Comparison of ENCODE assay signal across 20 cellular contexts in genomic region chr1:153643100-153643499, GRCh38. TPM values are rescaled to one million over a fixed set of nuclear protein-coding genes. Genes with fewer than 3 reads are reported as not detected.
DNase-seq lines count a peak whose midpoint lies in the region; ATAC-seq, FAIRE-seq and TF ChIP-seq lines count a peak whose summit lies in the region.
"Had no signal": no experiment of that assay in that cellular context is flagged by ENCODE, and none has a peak within 500 bp of the region (broad histone marks: within the 10 kb centered on the region; RNA-seq: fewer than 3 reads in every experiment).

No MANE protein-coding gene starts in this region.

- H4K20me1 ChIP-seq in HepG2 (ENCODE audit: insufficient read depth, low read length), result no peaks in the 10 kb centered on the region; the same call in 1 of the 2 replicates

- TF ChIP-seq EP300 in HepG2 (IDR thresholded peaks at IDR 0.05; ENCODE audit: low read depth in 2 of 2, low read length in 2 of 2), result no peak
- no peak for TF ChIP-seq EP300 in HepG2 (CRISPR knock-in tag; IDR thresholded peaks at IDR 0.05; ENCODE audit: borderline replicate concordance)

- TSS peak; percentile 0 for BruUV-seq in HepG2 (replicated peaks; lab: Mats Ljungman, UMichigan)

- H3K27ac Mint-ChIP-seq in mesothelial cell of epicardium, result peak overlapping the region; percentile 30
- H3K27ac Mint-ChIP-seq: IgD-negative memory B cell had no signal

- H3K27ac ChIP-seq in HepG2 (ENCODE audit: extremely low read length, insufficient read depth, low read length) (no peak overlapping the region), right lobe of liver (no peak overlapping the region), tibial artery (peak overlapping the region; percentile 10 to 32)
- H3K27ac ChIP-seq: thoracic aorta had no signal

- peaks cover 15% of the 10 kb centered on the region for H3K4me1 ChIP-seq in HepG2 (ENCODE audit: insufficient read depth, low read length)
- H3K4me1 ChIP-seq in right lobe of liver, result peaks cover 0 to 16% (median 8%) of the 10 kb centered on the region in 4 donors
- peaks cover 0 to 24% (median 4%) of the 10 kb centered on the region in 4 donors for H3K4me1 ChIP-seq in tibial artery

- H3K9ac ChIP-seq in HepG2 (ENCODE audit: insufficient read depth, low read depth, low read length), result no peak overlapping the region

- TF ChIP-seq CTCF in HepG2 (CRISPR knock-in tag; IDR thresholded peaks at IDR 0.05), result no peak
- TF ChIP-seq CTCF in right lobe of liver (IDR thresholded peaks at IDR 0.05), result no peak
- TF ChIP-seq CTCF in mesothelial cell of epicardium (IDR thresholded peaks at IDR 0.05; ENCODE audit: unreplicated experiment), result no peak
- TF ChIP-seq CTCF in tibial artery (IDR thresholded peaks at IDR 0.05), result no peak

- DNase-seq in HepG2 (ENCODE audit: low spot score) (no peak), right lobe of liver (no peak), mesothelial cell of epicardium (ENCODE audit: low spot score in 2 of 2, unreplicated experiment in 2 of 2) (no peak), tibial artery (peak in 1 of 2 donors; percentile 54), NCI-H2107 (lab: John Stamatoyannopoulos, UW) (no peak)
- DNase-seq: Calu3; caudate nucleus; effector CD8-positive, alpha-beta T cell; hippocampal formation; mesendoderm; NCI-H2081; NCI-H526 treated with DMSO at 0.1 percent for 48 hours; occipital lobe; sigmoid colon; stimulated activated CD4-positive, alpha-beta T cell treated with anti-CD3 and anti-CD28 coated beads, Interleukin-2, amount 100 ng/mL, for 24 hours had no signal

- no peak for FAIRE-seq in HepG2 (lab: Jason Lieb, UNC)

- no peaks in the 10 kb centered on the region for H3K27me3 Mint-ChIP-seq in mesothelial cell of epicardium (ENCODE audit: low read depth)
- H3K27me3 Mint-ChIP-seq: IgD-negative memory B cell had no signal

- WGBS in HepG2 (ENCODE audit: low lambda C conversion rate), result 98% methylated on average over 11 of the region's 11 CpGs
- 91% methylated on average over 11 of the region's 11 CpGs for WGBS in right lobe of liver (ENCODE audit: insufficient coverage, low coverage, low lambda C conversion rate, missing lambda C conversion rate)

- TF ChIP-seq POLR2A in HepG2 (IDR thresholded peaks at IDR 0.05; ENCODE audit: insufficient read depth in 1 of 2, low read depth in 2 of 2, low read length in 2 of 2) (no peak), right lobe of liver (IDR thresholded peaks at IDR 0.05) (no peak)

- POLR2A ChIA-PET in HepG2 (lab: Yijun Ruan, JAX), result interaction anchor here (0.9 to 4.2 kb wide), 9 partner anchors 9 to 133 kb away, joined by 3 to 40 read pairs (median 6); partner anchors contain the start of genes CHTOP, S100A1, S100A13 and S100A14

- H3K4me2 ChIP-seq in HepG2 (ENCODE audit: low read depth, low read length), result no peak overlapping the region

- CTCF ChIA-PET in HepG2 (lab: Yijun Ruan, JAX; ENCODE audit: low intra/inter-chr PET ratio, low total read pairs), result no interaction called here

- H3K36me3 ChIP-seq in HepG2 (replicated peaks in 1 of 2; ENCODE audit: control insufficient read depth in 1 of 2, insufficient read depth in 2 of 2, low read length in 2 of 2) (peaks cover 21 to 78% of the 10 kb centered on the region in 2 experiments), right lobe of liver (peaks cover 8 to 80% (median 61%) of the 10 kb centered on the region in 4 donors), tibial artery (peaks cover 77 to 89% (median 81%) of the 10 kb centered on the region in 3 donors)

- H3K9me3 ChIP-seq in HepG2 (ENCODE audit: low read length) (no peaks in the 10 kb centered on the region), right lobe of liver (no peaks in the 10 kb centered on the region), tibial artery (no peaks in the 10 kb centered on the region)
- H3K9me3 ChIP-seq: sigmoid colon, thoracic aorta had no signal

- no peaks in the 10 kb centered on the region for H3K4me1 Mint-ChIP-seq in mesothelial cell of epicardium

- no peaks in the 10 kb centered on the region for H3K9me3 Mint-ChIP-seq in mesothelial cell of epicardium
- H3K9me3 Mint-ChIP-seq: IgD-negative memory B cell had no signal

- H3K4me3 Mint-ChIP-seq in mesothelial cell of epicardium, result no peak overlapping the region
- H3K4me3 Mint-ChIP-seq: IgD-negative memory B cell had no signal

- H2AFZ ChIP-seq in HepG2 (ENCODE audit: low read length), result no peak overlapping the region

- no peak for TF ChIP-seq RAD21 in HepG2 (CRISPR knock-in tag; IDR thresholded peaks at IDR 0.05)

- intact Hi-C loops in HepG2 (cut with micrococcal nuclease; ENCODE audit: unreplicated experiment) (no loop called here), right lobe of liver (cut with DNase I) (loop anchor here in 1 of 2 donors (10.0 kb wide), 1 partner anchor 68 kb away; no protein-coding TSS in a partner anchor), tibial artery (cut with DNase I; ENCODE audit: low total_unique reads) (no loop called here)

- in situ Hi-C loops in HepG2 (cut with HindIII; ENCODE audit: extremely low pct_ligation_motif_present, low pct_unique_long_range_greater_than_20kb), result no loop called here

- H3K79me2 ChIP-seq in HepG2 (ENCODE audit: insufficient read depth, low read length), result peaks cover 6% of the 10 kb centered on the region

- ATAC-seq in HepG2 (no peak), right lobe of liver (no peak), HG03439 (IDR thresholded peaks at IDR 0.05; ENCODE audit: unreplicated experiment) (no peak)

- H3K27me3 ChIP-seq in HepG2 (ENCODE audit: control insufficient read depth in 1 of 2, insufficient read depth in 2 of 2, low read length in 2 of 2) (no peaks in the 10 kb centered on the region), right lobe of liver (no peaks in the 10 kb centered on the region), tibial artery (no peaks in the 10 kb centered on the region)
- H3K27me3 ChIP-seq: sigmoid colon had no signal

- no peak overlapping the region for H3K4me3 ChIP-seq in HepG2 (replicated peaks in 1 of 3; ENCODE audit: insufficient read depth in 1 of 3, low read depth in 2 of 3, low read length in 3 of 3)
- H3K4me3 ChIP-seq in right lobe of liver, result no peak overlapping the region
- no peak overlapping the region for H3K4me3 ChIP-seq in tibial artery
- H3K4me3 ChIP-seq: sigmoid colon, thoracic aorta had no signal

- H3K36me3 Mint-ChIP-seq in mesothelial cell of epicardium, result peaks cover 42% of the 10 kb centered on the region

RNA-seq across cellular contexts. Expression of gene CHTOP, which starts 9.2 kb away (rescaled TPM):
- total RNA-seq in HepG2 (2016; rRNA removed; fragmentation: Illumina TruSeq; extraction: Trizol), result 35.4 and 38.0 TPM in 2 replicates
- 14.3 and 17.0 TPM in 2 replicates for total RNA-seq in HepG2 (2016; cell fraction: cytosol; rRNA removed; fragmentation: Illumina TruSeq; extraction: Trizol; ENCODE audit: low read depth)
- total RNA-seq in HepG2 (2016; cell fraction: insoluble cytoplasmic fraction; rRNA removed; fragmentation: Illumina TruSeq; extraction: Trizol), result 34.0 and 41.6 TPM in 2 replicates
- total RNA-seq in HepG2 (2016; cell fraction: membrane; rRNA removed; fragmentation: Illumina TruSeq; extraction: Trizol), result 24.6 and 26.6 TPM in 2 replicates
- 60.5 and 67.4 TPM in 2 replicates for total RNA-seq in HepG2 (2016; cell fraction: nucleus; rRNA removed; fragmentation: Illumina TruSeq; extraction: Trizol)
- 47.1 and 51.9 TPM in 2 replicates for polyA plus RNA-seq in HepG2 (2011; rRNA removed)
- 33.6 and 37.2 TPM in 2 replicates for polyA plus RNA-seq in HepG2 (2011; cell fraction: cytosol; rRNA removed)
- polyA plus RNA-seq in HepG2 (2011; cell fraction: nucleus; rRNA removed), result 57.8 and 64.5 TPM in 2 replicates
- polyA plus RNA-seq in HepG2 (2012), result 40.9 and 49.6 TPM in 2 replicates
- 11.0 and 11.5 TPM in 2 replicates for polyA plus RNA-seq in HepG2 (2016; cell fraction: cytosol; fragmentation: Illumina TruSeq; extraction: Trizol; ENCODE audit: low read depth)
- 59.9 and 65.3 TPM in 2 replicates for polyA plus RNA-seq in HepG2 (2016; cell fraction: insoluble cytoplasmic fraction; fragmentation: Illumina TruSeq; extraction: Trizol; ENCODE audit: low read depth)
- polyA plus RNA-seq in HepG2 (2016; cell fraction: membrane; fragmentation: Illumina TruSeq; extraction: Trizol; ENCODE audit: low read depth), result 17.8 and 18.3 TPM in 2 replicates
- 108 TPM in 2 replicates for polyA plus RNA-seq in HepG2 (2016; cell fraction: nucleus; fragmentation: Illumina TruSeq; extraction: Trizol; ENCODE audit: insufficient read depth, low read depth)
- polyA minus RNA-seq in HepG2 (2011; rRNA and poly(A)+ RNA removed; ENCODE audit: low replicate concordance), result 34.2 and 56.3 TPM in 2 replicates
- polyA minus RNA-seq in HepG2 (2011; cell fraction: cytosol; rRNA and poly(A)+ RNA removed), result 16.0 and 16.8 TPM in 2 replicates
- polyA minus RNA-seq in HepG2 (2011; cell fraction: nucleus; rRNA and poly(A)+ RNA removed), result 134 and 152 TPM in 2 replicates
- total RNA-seq in right lobe of liver, result 10 to 100 TPM; 21.9 to 29.7 (median 26.0) TPM
- total RNA-seq in mesothelial cell of epicardium, result 108 to 114 TPM (median 111 TPM) in 3 replicates

RNA-seq across cellular contexts. Expression of gene S100A1, which starts 14.9 kb away (rescaled TPM):
- total RNA-seq in HepG2 (2016; rRNA removed; fragmentation: Illumina TruSeq; extraction: Trizol) (120 and 151 TPM in 2 replicates), right lobe of liver (1 to 10 TPM in 3 of 6 experiments, under 1 TPM in 3; 0.40 to 2.1 (median 1.0) TPM), mesothelial cell of epicardium (0.58 to 0.59 TPM in 2 of 3 replicates, not detected in the other)
- total RNA-seq in HepG2 (2016; cell fraction: cytosol; rRNA removed; fragmentation: Illumina TruSeq; extraction: Trizol; ENCODE audit: low read depth), result 28.0 and 35.5 TPM in 2 replicates
- total RNA-seq in HepG2 (2016; cell fraction: insoluble cytoplasmic fraction; rRNA removed; fragmentation: Illumina TruSeq; extraction: Trizol), result 119 and 133 TPM in 2 replicates
- total RNA-seq in HepG2 (2016; cell fraction: membrane; rRNA removed; fragmentation: Illumina TruSeq; extraction: Trizol), result 48.1 and 56.1 TPM in 2 replicates
- total RNA-seq in HepG2 (2016; cell fraction: nucleus; rRNA removed; fragmentation: Illumina TruSeq; extraction: Trizol), result 54.6 and 59.6 TPM in 2 replicates
- polyA plus RNA-seq in HepG2 (2011; rRNA removed), result 238 and 251 TPM in 2 replicates
- 339 and 395 TPM in 2 replicates for polyA plus RNA-seq in HepG2 (2011; cell fraction: cytosol; rRNA removed)
- 68.2 and 87.5 TPM in 2 replicates for polyA plus RNA-seq in HepG2 (2011; cell fraction: nucleus; rRNA removed)
- polyA plus RNA-seq in HepG2 (2012), result 109 and 178 TPM in 2 replicates
- polyA plus RNA-seq in HepG2 (2016; cell fraction: cytosol; fragmentation: Illumina TruSeq; extraction: Trizol; ENCODE audit: low read depth), result 100 and 132 TPM in 2 replicates
- polyA plus RNA-seq in HepG2 (2016; cell fraction: insoluble cytoplasmic fraction; fragmentation: Illumina TruSeq; extraction: Trizol; ENCODE audit: low read depth), result 381 and 401 TPM in 2 replicates
- polyA plus RNA-seq in HepG2 (2016; cell fraction: membrane; fragmentation: Illumina TruSeq; extraction: Trizol; ENCODE audit: low read depth), result 143 and 156 TPM in 2 replicates
- polyA plus RNA-seq in HepG2 (2016; cell fraction: nucleus; fragmentation: Illumina TruSeq; extraction: Trizol; ENCODE audit: insufficient read depth, low read depth), result 222 and 236 TPM in 2 replicates
- polyA minus RNA-seq in HepG2 (2011; rRNA and poly(A)+ RNA removed; ENCODE audit: low replicate concordance), result 3.5 and 272 TPM in 2 replicates
- 102 and 128 TPM in 2 replicates for polyA minus RNA-seq in HepG2 (2011; cell fraction: cytosol; rRNA and poly(A)+ RNA removed)
- 35.0 and 41.2 TPM in 2 replicates for polyA minus RNA-seq in HepG2 (2011; cell fraction: nucleus; rRNA and poly(A)+ RNA removed)
- total RNA-seq: Calu3; OCI-LY7; T-helper 2 cell treated with Interferon-gamma antibody and Interleukin-4, amounts not matched to agents 100 ng/mL and 5 ng/mL, for 36 hours; thoracic aorta had no signal
- polyA plus RNA-seq: IgD-negative memory B cell had no signal

RNA-seq across cellular contexts. Expression of gene SNAPIN, which starts 15.4 kb away (rescaled TPM):
- total RNA-seq in HepG2 (2016; rRNA removed; fragmentation: Illumina TruSeq; extraction: Trizol) (25.7 and 34.3 TPM in 2 replicates), right lobe of liver (10 to 100 TPM; 14.6 to 33.2 (median 18.0) TPM), mesothelial cell of epicardium (33.8 to 37.5 TPM (median 34.6 TPM) in 3 replicates)
- total RNA-seq in HepG2 (2016; cell fraction: cytosol; rRNA removed; fragmentation: Illumina TruSeq; extraction: Trizol; ENCODE audit: low read depth), result 17.2 and 21.6 TPM in 2 replicates
- 28.1 and 34.1 TPM in 2 replicates for total RNA-seq in HepG2 (2016; cell fraction: insoluble cytoplasmic fraction; rRNA removed; fragmentation: Illumina TruSeq; extraction: Trizol)
- 27.9 and 30.7 TPM in 2 replicates for total RNA-seq in HepG2 (2016; cell fraction: membrane; rRNA removed; fragmentation: Illumina TruSeq; extraction: Trizol)
- total RNA-seq in HepG2 (2016; cell fraction: nucleus; rRNA removed; fragmentation: Illumina TruSeq; extraction: Trizol), result 11.1 and 12.2 TPM in 2 replicates
- polyA plus RNA-seq in HepG2 (2011; rRNA removed), result 21.7 and 23.9 TPM in 2 replicates
- polyA plus RNA-seq in HepG2 (2011; cell fraction: cytosol; rRNA removed), result 23.2 and 25.5 TPM in 2 replicates
- 11.8 and 17.6 TPM in 2 replicates for polyA plus RNA-seq in HepG2 (2011; cell fraction: nucleus; rRNA removed)
- polyA plus RNA-seq in HepG2 (2012), result 11.7 and 15.3 TPM in 2 replicates
- polyA plus RNA-seq in HepG2 (2016; cell fraction: cytosol; fragmentation: Illumina TruSeq; extraction: Trizol; ENCODE audit: low read depth), result 20.4 and 22.1 TPM in 2 replicates
- 31.0 and 31.2 TPM in 2 replicates for polyA plus RNA-seq in HepG2 (2016; cell fraction: insoluble cytoplasmic fraction; fragmentation: Illumina TruSeq; extraction: Trizol; ENCODE audit: low read depth)
- 23.6 and 28.1 TPM in 2 replicates for polyA plus RNA-seq in HepG2 (2016; cell fraction: membrane; fragmentation: Illumina TruSeq; extraction: Trizol; ENCODE audit: low read depth)
- polyA plus RNA-seq in HepG2 (2016; cell fraction: nucleus; fragmentation: Illumina TruSeq; extraction: Trizol; ENCODE audit: insufficient read depth, low read depth), result 20.7 and 21.7 TPM in 2 replicates
- 7.3 and 37.6 TPM in 2 replicates for polyA minus RNA-seq in HepG2 (2011; rRNA and poly(A)+ RNA removed; ENCODE audit: low replicate concordance)
- polyA minus RNA-seq in HepG2 (2011; cell fraction: cytosol; rRNA and poly(A)+ RNA removed), result 7.2 and 8.8 TPM in 2 replicates
- polyA minus RNA-seq in HepG2 (2011; cell fraction: nucleus; rRNA and poly(A)+ RNA removed), result 4.5 and 9.3 TPM in 2 replicates

RNA-seq across cellular contexts. Expression of gene S100A13, which starts 15.8 kb away (rescaled TPM):
- total RNA-seq in HepG2 (2016; rRNA removed; fragmentation: Illumina TruSeq; extraction: Trizol) (89.5 and 115 TPM in 2 replicates), right lobe of liver (10 to 100 TPM; 10.4 to 24.5 (median 21.9) TPM), mesothelial cell of epicardium (46.6 to 58.5 TPM (median 54.5 TPM) in 3 replicates)
- 78.4 and 101 TPM in 2 replicates for total RNA-seq in HepG2 (2016; cell fraction: cytosol; rRNA removed; fragmentation: Illumina TruSeq; extraction: Trizol; ENCODE audit: low read depth)
- 101 and 125 TPM in 2 replicates for total RNA-seq in HepG2 (2016; cell fraction: insoluble cytoplasmic fraction; rRNA removed; fragmentation: Illumina TruSeq; extraction: Trizol)
- 88.5 and 93.4 TPM in 2 replicates for total RNA-seq in HepG2 (2016; cell fraction: membrane; rRNA removed; fragmentation: Illumina TruSeq; extraction: Trizol)
- 30.0 and 35.1 TPM in 2 replicates for total RNA-seq in HepG2 (2016; cell fraction: nucleus; rRNA removed; fragmentation: Illumina TruSeq; extraction: Trizol)
- polyA plus RNA-seq in HepG2 (2011; rRNA removed), result 172 TPM in 2 replicates
- 139 and 163 TPM in 2 replicates for polyA plus RNA-seq in HepG2 (2011; cell fraction: cytosol; rRNA removed)
- 32.1 and 42.4 TPM in 2 replicates for polyA plus RNA-seq in HepG2 (2011; cell fraction: nucleus; rRNA removed)
- polyA plus RNA-seq in HepG2 (2012), result 56.6 and 75.4 TPM in 2 replicates
- polyA plus RNA-seq in HepG2 (2016; cell fraction: cytosol; fragmentation: Illumina TruSeq; extraction: Trizol; ENCODE audit: low read depth), result 82.7 and 114 TPM in 2 replicates
- polyA plus RNA-seq in HepG2 (2016; cell fraction: insoluble cytoplasmic fraction; fragmentation: Illumina TruSeq; extraction: Trizol; ENCODE audit: low read depth), result 106 and 116 TPM in 2 replicates
- 65.7 and 84.0 TPM in 2 replicates for polyA plus RNA-seq in HepG2 (2016; cell fraction: membrane; fragmentation: Illumina TruSeq; extraction: Trizol; ENCODE audit: low read depth)
- polyA plus RNA-seq in HepG2 (2016; cell fraction: nucleus; fragmentation: Illumina TruSeq; extraction: Trizol; ENCODE audit: insufficient read depth, low read depth), result 50.7 and 51.1 TPM in 2 replicates
- polyA minus RNA-seq in HepG2 (2011; rRNA and poly(A)+ RNA removed; ENCODE audit: low replicate concordance), result 42.6 and 182 TPM in 2 replicates
- 11.7 and 13.7 TPM in 2 replicates for polyA minus RNA-seq in HepG2 (2011; cell fraction: cytosol; rRNA and poly(A)+ RNA removed)
- polyA minus RNA-seq in HepG2 (2011; cell fraction: nucleus; rRNA and poly(A)+ RNA removed), result 6.7 and 6.8 TPM in 2 replicates

RNA-seq across cellular contexts. Expression of gene S100A14, which starts 27.0 kb away (rescaled TPM):
- total RNA-seq in HepG2 (2016; rRNA removed; fragmentation: Illumina TruSeq; extraction: Trizol) (1.4 and 2.0 TPM in 2 replicates), right lobe of liver (10 to 100 TPM in 2 of 6 experiments, 1 to 10 TPM in 4; 1.8 to 14.0 (median 5.2) TPM), mesothelial cell of epicardium (8.5 to 10.1 TPM (median 10.0 TPM) in 3 replicates)
- 1.2 and 1.6 TPM in 2 replicates for total RNA-seq in HepG2 (2016; cell fraction: cytosol; rRNA removed; fragmentation: Illumina TruSeq; extraction: Trizol; ENCODE audit: low read depth)
- 1.8 and 2.4 TPM in 2 replicates for total RNA-seq in HepG2 (2016; cell fraction: insoluble cytoplasmic fraction; rRNA removed; fragmentation: Illumina TruSeq; extraction: Trizol)
- 2.2 and 2.4 TPM in 2 replicates for total RNA-seq in HepG2 (2016; cell fraction: membrane; rRNA removed; fragmentation: Illumina TruSeq; extraction: Trizol)
- total RNA-seq in HepG2 (2016; cell fraction: nucleus; rRNA removed; fragmentation: Illumina TruSeq; extraction: Trizol), result 0.75 and 1.1 TPM in 2 replicates
- polyA plus RNA-seq in HepG2 (2011; rRNA removed), result 7.7 and 10.8 TPM in 2 replicates
- polyA plus RNA-seq in HepG2 (2011; cell fraction: cytosol; rRNA removed), result 11.2 and 16.8 TPM in 2 replicates
- polyA plus RNA-seq in HepG2 (2011; cell fraction: nucleus; rRNA removed), result 1.5 and 3.7 TPM in 2 replicates
- polyA plus RNA-seq in HepG2 (2012), result 4.8 and 6.4 TPM in 2 replicates
- polyA plus RNA-seq in HepG2 (2016; cell fraction: cytosol; fragmentation: Illumina TruSeq; extraction: Trizol; ENCODE audit: low read depth), result 1.8 and 2.7 TPM in 2 replicates
- 2.4 and 2.9 TPM in 2 replicates for polyA plus RNA-seq in HepG2 (2016; cell fraction: insoluble cytoplasmic fraction; fragmentation: Illumina TruSeq; extraction: Trizol; ENCODE audit: low read depth)
- polyA plus RNA-seq in HepG2 (2016; cell fraction: membrane; fragmentation: Illumina TruSeq; extraction: Trizol; ENCODE audit: low read depth), result 3.3 TPM in 2 replicates
- 1.6 and 2.4 TPM in 2 replicates for polyA plus RNA-seq in HepG2 (2016; cell fraction: nucleus; fragmentation: Illumina TruSeq; extraction: Trizol; ENCODE audit: insufficient read depth, low read depth)
- 2.0 and 23.9 TPM in 2 replicates for polyA minus RNA-seq in HepG2 (2011; rRNA and poly(A)+ RNA removed; ENCODE audit: low replicate concordance)
- polyA minus RNA-seq in HepG2 (2011; cell fraction: cytosol; rRNA and poly(A)+ RNA removed), result 1.5 and 2.7 TPM in 2 replicates
- polyA minus RNA-seq in HepG2 (2011; cell fraction: nucleus; rRNA and poly(A)+ RNA removed), result not detected in 2 replicates
- total RNA-seq: OCI-LY7; T-helper 2 cell treated with Interferon-gamma antibody and Interleukin-4, amounts not matched to agents 100 ng/mL and 5 ng/mL, for 36 hours had no signal
- polyA plus RNA-seq: IgD-negative memory B cell had no signal

Comparison
In these comparisons a context has a peak if more than half of its experiments do, and no peak if none do; other contexts are left out.
1. RNA of gene S100A1, which starts 14.9 kb away (total RNA-seq): 28.0 to 151 TPM in HepG2; 0.40 to 2.1 TPM in right lobe of liver and 0.58 to 0.59 TPM in mesothelial cell of epicardium; every median in the first group is over 4 times any median in the second.
2. H3K27ac ChIP-seq: peak in tibial artery (2 of 2); none in HepG2 (single experiment) and right lobe of liver (0 of 3).